24 cellular contexts compared by ENCODE assay signal in the genomic region with DNA sequence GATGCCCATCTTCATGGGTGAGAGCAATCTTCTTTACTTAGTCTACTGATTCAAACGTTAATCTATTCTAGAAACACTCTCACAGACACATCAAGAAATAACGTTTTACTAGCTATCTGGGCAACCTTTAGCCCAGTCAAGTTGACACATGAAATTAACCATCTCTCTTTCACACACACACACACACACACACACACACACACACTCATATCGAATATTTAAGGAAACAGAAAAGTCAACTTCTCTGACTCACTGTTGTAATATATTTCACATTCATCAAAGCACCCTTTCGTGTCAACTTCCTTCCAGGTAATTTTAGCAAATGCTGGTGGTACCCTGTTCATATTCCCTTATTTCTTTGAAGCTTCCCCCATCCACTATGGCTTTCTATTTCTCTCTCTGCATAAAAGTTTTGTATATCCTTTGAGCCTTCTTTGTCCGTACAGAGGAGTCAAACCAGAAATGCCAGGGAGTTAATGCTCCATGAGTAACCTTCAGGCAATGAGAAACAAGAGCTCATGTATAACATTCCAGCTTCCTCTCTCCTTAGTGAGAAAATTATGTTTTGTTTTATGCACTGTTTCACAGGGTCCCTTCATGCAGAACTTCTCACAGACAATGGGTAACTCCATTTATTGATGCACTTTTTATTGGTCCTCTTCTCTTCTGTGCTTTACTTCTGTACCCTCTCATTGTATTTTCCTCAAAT.
A peak's percentile ranks its signal among the peaks of the same experiment; 100 is the strongest.
DNase-seq lines count a peak whose midpoint lies in the region; ATAC-seq lines count a peak whose summit lies in the region.
"Had no signal": no experiment of that assay in that cellular context is flagged by ENCODE, and none has a peak within 500 bp of the region (broad histone marks: within the 10 kb centered on the region; RNA-seq: fewer than 3 reads in every experiment).

No MANE protein-coding gene starts in this region.

- ATAC-seq in stimulated activated naive CD8-positive, alpha-beta T cell treated with anti-CD3 and anti-CD28 coated beads, Interleukin-15, Interleukin-2, amounts not matched to agents 100 U/mL and 50 U/mL, for 24 hours, result no peak
- peak; percentile 50 for ATAC-seq in activated T-helper 17 cell treated with anti-CD3 and anti-CD28 coated beads, Interleukin-2, amount 50 U/mL, for 72 hours (replicated peaks)
- ATAC-seq: left lobe of liver; naive thymus-derived CD8-positive, alpha-beta T cell; pancreas; right lobe of liver had no signal

- peaks cover 9% of the 10 kb centered on the region for H3K9me3 Mint-ChIP-seq in stimulated activated naive CD8-positive, alpha-beta T cell treated with anti-CD3 and anti-CD28 coated beads, Interleukin-15, Interleukin-2, amounts not matched to agents 100 ng/mL and 50 ng/mL, for 24 hours
- peaks cover 7% of the 10 kb centered on the region for H3K9me3 Mint-ChIP-seq in activated T-helper 17 cell treated with anti-CD3 and anti-CD28 coated beads, Interleukin-2, amount 50 U/mL, for 72 hours

- H3K27ac Mint-ChIP-seq in stimulated activated naive CD8-positive, alpha-beta T cell treated with anti-CD3 and anti-CD28 coated beads, Interleukin-15, Interleukin-2, amounts not matched to agents 100 ng/mL and 50 ng/mL, for 24 hours, result peak overlapping the region; percentile 70
- H3K27ac Mint-ChIP-seq in activated T-helper 17 cell treated with anti-CD3 and anti-CD28 coated beads, Interleukin-2, amount 50 U/mL, for 72 hours, result peak overlapping the region; percentile 73
- H3K27ac Mint-ChIP-seq: dendritic cell treated with granulocyte-macrophage colony-stimulating factor and Interleukin-4, amounts not matched to agents 40 ng/mL and 50 ng/mL, for 4 days; mesothelial cell of epicardium; T-helper 2 cell treated with Interferon-gamma antibody and Interleukin-4, amounts not matched to agents 5 μg/mL and 100 μg/mL, for 36 hours had no signal

- DNase-seq in stimulated activated naive CD8-positive, alpha-beta T cell treated with anti-CD3 and anti-CD28 coated beads, Interleukin-15, Interleukin-2, amounts not matched to agents 100 U/mL and 50 U/mL, for 24 hours, result no peak
- DNase-seq in iris pigment epithelial cell (ENCODE audit: low read depth), result peak; percentile 32
- no peak for DNase-seq in NCI-H128 (lab: John Stamatoyannopoulos, UW; ENCODE audit: unreplicated experiment)
- no peak for DNase-seq in substantia nigra (lab: John Stamatoyannopoulos, UW)
- no peak for DNase-seq in NCI-H1092 treated with DMSO at 0.1 percent for 48 hours (lab: John Stamatoyannopoulos, UW)
- DNase-seq: anterior cingulate cortex; caudate nucleus; CD4-positive, alpha-beta memory T cell; DMS79; glutamatergic neuron; Karpas-422; naive thymus-derived CD8-positive, alpha-beta T cell; NCI-H187 treated with DMSO at 0.1 percent for 48 hours; NCI-H69 had no signal

- H3K27me3 Mint-ChIP-seq in stimulated activated naive CD8-positive, alpha-beta T cell treated with anti-CD3 and anti-CD28 coated beads, Interleukin-15, Interleukin-2, amounts not matched to agents 100 ng/mL and 50 ng/mL, for 24 hours, result no peaks in the 10 kb centered on the region
- no peaks in the 10 kb centered on the region for H3K27me3 Mint-ChIP-seq in activated T-helper 17 cell treated with anti-CD3 and anti-CD28 coated beads, Interleukin-2, amount 50 U/mL, for 72 hours
- H3K27me3 Mint-ChIP-seq: CD4-positive, alpha-beta memory T cell; dendritic cell treated with granulocyte-macrophage colony-stimulating factor and Interleukin-4, amounts not matched to agents 40 ng/mL and 50 ng/mL, for 4 days; naive thymus-derived CD8-positive, alpha-beta T cell had no signal

- H3K4me1 Mint-ChIP-seq in stimulated activated naive CD8-positive, alpha-beta T cell treated with anti-CD3 and anti-CD28 coated beads, Interleukin-15, Interleukin-2, amounts not matched to agents 100 ng/mL and 50 ng/mL, for 24 hours (ENCODE audit: low read depth), result peaks cover 55% of the 10 kb centered on the region
- peaks cover 28% of the 10 kb centered on the region for H3K4me1 Mint-ChIP-seq in activated T-helper 17 cell treated with anti-CD3 and anti-CD28 coated beads, Interleukin-2, amount 50 U/mL, for 72 hours

- H3K4me3 Mint-ChIP-seq in stimulated activated naive CD8-positive, alpha-beta T cell treated with anti-CD3 and anti-CD28 coated beads, Interleukin-15, Interleukin-2, amounts not matched to agents 100 ng/mL and 50 ng/mL, for 24 hours, result no peak overlapping the region
- H3K4me3 Mint-ChIP-seq in activated T-helper 17 cell treated with anti-CD3 and anti-CD28 coated beads, Interleukin-2, amount 50 U/mL, for 72 hours, result peak overlapping the region; percentile 42
- H3K4me3 Mint-ChIP-seq: dendritic cell treated with granulocyte-macrophage colony-stimulating factor and Interleukin-4, amounts not matched to agents 40 ng/mL and 50 ng/mL, for 4 days; mesothelial cell of epicardium; naive thymus-derived CD8-positive, alpha-beta T cell; T-helper 2 cell treated with Interferon-gamma antibody and Interleukin-4, amounts not matched to agents 5 μg/mL and 100 μg/mL, for 36 hours had no signal

- peaks cover 6% of the 10 kb centered on the region for H3K36me3 Mint-ChIP-seq in stimulated activated naive CD8-positive, alpha-beta T cell treated with anti-CD3 and anti-CD28 coated beads, Interleukin-15, Interleukin-2, amounts not matched to agents 100 ng/mL and 50 ng/mL, for 24 hours (ENCODE audit: low read depth)
- no peaks in the 10 kb centered on the region for H3K36me3 Mint-ChIP-seq in activated T-helper 17 cell treated with anti-CD3 and anti-CD28 coated beads, Interleukin-2, amount 50 U/mL, for 72 hours (ENCODE audit: low read depth)
- H3K36me3 Mint-ChIP-seq: CD4-positive, alpha-beta memory T cell had no signal

- H3K27ac ChIP-seq in substantia nigra (ENCODE audit: low read depth, low read length, poor library complexity, severe bottlenecking), result no peak overlapping the region
- H3K27ac ChIP-seq: pancreas, right lobe of liver, suprapubic skin, VCaP had no signal
